1 cellular context compared by ENCODE assay signal in the genomic region with DNA sequence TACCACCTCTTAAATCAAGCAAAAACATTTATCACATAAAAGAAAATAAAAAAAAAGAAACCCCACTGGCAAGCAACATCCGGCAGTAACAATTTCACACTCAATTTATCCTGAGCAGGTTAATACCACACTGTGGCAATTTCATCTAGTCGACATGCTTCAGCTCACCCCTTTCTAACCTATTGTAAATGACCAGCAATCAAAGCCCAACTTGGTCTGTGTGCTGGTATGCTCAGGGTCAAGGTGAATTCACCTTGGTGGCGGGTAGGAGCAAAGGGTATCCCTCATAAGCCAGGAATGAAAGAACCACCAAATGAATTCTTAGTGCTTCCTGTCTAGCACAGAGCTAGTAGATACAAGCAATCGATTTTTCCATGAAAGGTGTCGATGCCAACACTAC.
TF ChIP-seq lines count a peak whose summit lies in the region.

No MANE protein-coding gene starts in this region.

TF ChIP-seq in HepG2, 621 proteins besides CTCF, POLR2A, EP300 and RAD21 (continued from another document and continues in another):
- TF ChIP-seq, protein P1, sequence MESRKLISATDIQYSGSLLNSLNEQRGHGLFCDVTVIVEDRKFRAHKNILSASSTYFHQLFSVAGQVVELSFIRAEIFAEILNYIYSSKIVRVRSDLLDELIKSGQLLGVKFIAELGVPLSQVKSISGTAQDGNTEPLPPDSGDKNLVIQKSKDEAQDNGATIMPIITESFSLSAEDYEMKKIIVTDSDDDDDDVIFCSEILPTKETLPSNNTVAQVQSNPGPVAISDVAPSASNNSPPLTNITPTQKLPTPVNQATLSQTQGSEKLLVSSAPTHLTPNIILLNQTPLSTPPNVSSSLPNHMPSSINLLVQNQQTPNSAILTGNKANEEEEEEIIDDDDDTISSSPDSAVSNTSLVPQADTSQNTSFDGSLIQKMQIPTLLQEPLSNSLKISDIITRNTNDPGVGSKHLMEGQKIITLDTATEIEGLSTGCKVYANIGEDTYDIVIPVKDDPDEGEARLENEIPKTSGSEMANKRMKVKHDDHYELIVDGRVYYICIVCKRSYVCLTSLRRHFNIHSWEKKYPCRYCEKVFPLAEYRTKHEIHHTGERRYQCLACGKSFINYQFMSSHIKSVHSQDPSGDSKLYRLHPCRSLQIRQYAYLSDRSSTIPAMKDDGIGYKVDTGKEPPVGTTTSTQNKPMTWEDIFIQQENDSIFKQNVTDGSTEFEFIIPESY (CRISPR knock-in tag; IDR thresholded peaks at IDR 0.05), result peak; percentile 95
- no peak for TF ChIP-seq ZBTB3 (CRISPR knock-in tag; IDR thresholded peaks at IDR 0.05; ENCODE audit: borderline replicate concordance, low read depth)
- no peak for TF ChIP-seq CERS6 (CRISPR knock-in tag; IDR thresholded peaks at IDR 0.05)
- TF ChIP-seq RARG (CRISPR knock-in tag; IDR thresholded peaks at IDR 0.05; ENCODE audit: low read depth), result no peak
- TF ChIP-seq, protein P2, sequence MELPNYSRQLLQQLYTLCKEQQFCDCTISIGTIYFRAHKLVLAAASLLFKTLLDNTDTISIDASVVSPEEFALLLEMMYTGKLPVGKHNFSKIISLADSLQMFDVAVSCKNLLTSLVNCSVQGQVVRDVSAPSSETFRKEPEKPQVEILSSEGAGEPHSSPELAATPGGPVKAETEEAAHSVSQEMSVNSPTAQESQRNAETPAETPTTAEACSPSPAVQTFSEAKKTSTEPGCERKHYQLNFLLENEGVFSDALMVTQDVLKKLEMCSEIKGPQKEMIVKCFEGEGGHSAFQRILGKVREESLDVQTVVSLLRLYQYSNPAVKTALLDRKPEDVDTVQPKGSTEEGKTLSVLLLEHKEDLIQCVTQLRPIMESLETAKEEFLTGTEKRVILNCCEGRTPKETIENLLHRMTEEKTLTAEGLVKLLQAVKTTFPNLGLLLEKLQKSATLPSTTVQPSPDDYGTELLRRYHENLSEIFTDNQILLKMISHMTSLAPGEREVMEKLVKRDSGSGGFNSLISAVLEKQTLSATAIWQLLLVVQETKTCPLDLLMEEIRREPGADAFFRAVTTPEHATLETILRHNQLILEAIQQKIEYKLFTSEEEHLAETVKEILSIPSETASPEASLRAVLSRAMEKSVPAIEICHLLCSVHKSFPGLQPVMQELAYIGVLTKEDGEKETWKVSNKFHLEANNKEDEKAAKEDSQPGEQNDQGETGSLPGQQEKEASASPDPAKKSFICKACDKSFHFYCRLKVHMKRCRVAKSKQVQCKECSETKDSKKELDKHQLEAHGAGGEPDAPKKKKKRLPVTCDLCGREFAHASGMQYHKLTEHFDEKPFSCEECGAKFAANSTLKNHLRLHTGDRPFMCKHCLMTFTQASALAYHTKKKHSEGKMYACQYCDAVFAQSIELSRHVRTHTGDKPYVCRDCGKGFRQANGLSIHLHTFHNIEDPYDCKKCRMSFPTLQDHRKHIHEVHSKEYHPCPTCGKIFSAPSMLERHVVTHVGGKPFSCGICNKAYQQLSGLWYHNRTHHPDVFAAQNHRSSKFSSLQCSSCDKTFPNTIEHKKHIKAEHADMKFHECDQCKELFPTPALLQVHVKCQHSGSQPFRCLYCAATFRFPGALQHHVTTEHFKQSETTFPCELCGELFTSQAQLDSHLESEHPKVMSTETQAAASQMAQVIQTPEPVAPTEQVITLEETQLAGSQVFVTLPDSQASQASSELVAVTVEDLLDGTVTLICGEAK (IDR thresholded peaks at IDR 0.05), result no peak
- TF ChIP-seq, protein P2 (CRISPR knock-in tag; IDR thresholded peaks at IDR 0.05), result no peak
- no peak for TF ChIP-seq PCBP2 (optimal IDR thresholded peaks at IDR 0.05; ENCODE audit: low read depth, low read length, poor library complexity, severe bottlenecking)
- TF ChIP-seq, protein P3, sequence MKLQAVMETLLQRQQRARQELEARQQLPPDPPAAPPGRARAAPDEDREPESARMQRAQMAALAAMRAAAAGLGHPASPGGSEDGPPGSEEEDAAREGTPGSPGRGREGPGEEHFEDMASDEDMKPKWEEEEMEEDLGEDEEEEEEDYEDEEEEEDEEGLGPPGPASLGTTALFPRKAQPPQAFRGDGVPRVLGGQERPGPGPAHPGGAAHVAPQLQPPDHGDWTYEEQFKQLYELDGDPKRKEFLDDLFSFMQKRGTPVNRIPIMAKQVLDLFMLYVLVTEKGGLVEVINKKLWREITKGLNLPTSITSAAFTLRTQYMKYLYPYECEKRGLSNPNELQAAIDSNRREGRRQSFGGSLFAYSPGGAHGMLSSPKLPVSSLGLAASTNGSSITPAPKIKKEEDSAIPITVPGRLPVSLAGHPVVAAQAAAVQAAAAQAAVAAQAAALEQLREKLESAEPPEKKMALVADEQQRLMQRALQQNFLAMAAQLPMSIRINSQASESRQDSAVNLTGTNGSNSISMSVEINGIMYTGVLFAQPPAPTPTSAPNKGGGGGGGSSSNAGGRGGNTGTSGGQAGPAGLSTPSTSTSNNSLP (IDR thresholded peaks at IDR 0.05; ENCODE audit: low read depth, low read length), result peak; percentile 51; the same call in 1 of the 2 replicates
- no peak for TF ChIP-seq ZNF570 (CRISPR knock-in tag; IDR thresholded peaks at IDR 0.05; ENCODE audit: borderline replicate concordance)
- peak; percentile 96 for TF ChIP-seq BCL6 (CRISPR knock-in tag; IDR thresholded peaks at IDR 0.05)
- TF ChIP-seq, protein P4, sequence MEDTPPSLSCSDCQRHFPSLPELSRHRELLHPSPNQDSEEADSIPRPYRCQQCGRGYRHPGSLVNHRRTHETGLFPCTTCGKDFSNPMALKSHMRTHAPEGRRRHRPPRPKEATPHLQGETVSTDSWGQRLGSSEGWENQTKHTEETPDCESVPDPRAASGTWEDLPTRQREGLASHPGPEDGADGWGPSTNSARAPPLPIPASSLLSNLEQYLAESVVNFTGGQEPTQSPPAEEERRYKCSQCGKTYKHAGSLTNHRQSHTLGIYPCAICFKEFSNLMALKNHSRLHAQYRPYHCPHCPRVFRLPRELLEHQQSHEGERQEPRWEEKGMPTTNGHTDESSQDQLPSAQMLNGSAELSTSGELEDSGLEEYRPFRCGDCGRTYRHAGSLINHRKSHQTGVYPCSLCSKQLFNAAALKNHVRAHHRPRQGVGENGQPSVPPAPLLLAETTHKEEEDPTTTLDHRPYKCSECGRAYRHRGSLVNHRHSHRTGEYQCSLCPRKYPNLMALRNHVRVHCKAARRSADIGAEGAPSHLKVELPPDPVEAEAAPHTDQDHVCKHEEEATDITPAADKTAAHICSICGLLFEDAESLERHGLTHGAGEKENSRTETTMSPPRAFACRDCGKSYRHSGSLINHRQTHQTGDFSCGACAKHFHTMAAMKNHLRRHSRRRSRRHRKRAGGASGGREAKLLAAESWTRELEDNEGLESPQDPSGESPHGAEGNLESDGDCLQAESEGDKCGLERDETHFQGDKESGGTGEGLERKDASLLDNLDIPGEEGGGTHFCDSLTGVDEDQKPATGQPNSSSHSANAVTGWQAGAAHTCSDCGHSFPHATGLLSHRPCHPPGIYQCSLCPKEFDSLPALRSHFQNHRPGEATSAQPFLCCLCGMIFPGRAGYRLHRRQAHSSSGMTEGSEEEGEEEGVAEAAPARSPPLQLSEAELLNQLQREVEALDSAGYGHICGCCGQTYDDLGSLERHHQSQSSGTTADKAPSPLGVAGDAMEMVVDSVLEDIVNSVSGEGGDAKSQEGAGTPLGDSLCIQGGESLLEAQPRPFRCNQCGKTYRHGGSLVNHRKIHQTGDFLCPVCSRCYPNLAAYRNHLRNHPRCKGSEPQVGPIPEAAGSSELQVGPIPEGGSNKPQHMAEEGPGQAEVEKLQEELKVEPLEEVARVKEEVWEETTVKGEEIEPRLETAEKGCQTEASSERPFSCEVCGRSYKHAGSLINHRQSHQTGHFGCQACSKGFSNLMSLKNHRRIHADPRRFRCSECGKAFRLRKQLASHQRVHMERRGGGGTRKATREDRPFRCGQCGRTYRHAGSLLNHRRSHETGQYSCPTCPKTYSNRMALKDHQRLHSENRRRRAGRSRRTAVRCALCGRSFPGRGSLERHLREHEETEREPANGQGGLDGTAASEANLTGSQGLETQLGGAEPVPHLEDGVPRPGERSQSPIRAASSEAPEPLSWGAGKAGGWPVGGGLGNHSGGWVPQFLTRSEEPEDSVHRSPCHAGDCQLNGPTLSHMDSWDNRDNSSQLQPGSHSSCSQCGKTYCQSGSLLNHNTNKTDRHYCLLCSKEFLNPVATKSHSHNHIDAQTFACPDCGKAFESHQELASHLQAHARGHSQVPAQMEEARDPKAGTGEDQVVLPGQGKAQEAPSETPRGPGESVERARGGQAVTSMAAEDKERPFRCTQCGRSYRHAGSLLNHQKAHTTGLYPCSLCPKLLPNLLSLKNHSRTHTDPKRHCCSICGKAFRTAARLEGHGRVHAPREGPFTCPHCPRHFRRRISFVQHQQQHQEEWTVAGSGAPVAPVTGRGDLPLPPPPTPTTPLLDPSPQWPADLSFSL (CRISPR knock-in tag; IDR thresholded peaks at IDR 0.05), result no peak
- no peak for TF ChIP-seq ZBTB49 (CRISPR knock-in tag; IDR thresholded peaks at IDR 0.05; ENCODE audit: borderline replicate concordance)
- 0 out of 2 replicates have a peak, but pooled peaks have one; percentile 68 for TF ChIP-seq ZBTB37 (CRISPR knock-in tag; IDR thresholded peaks at IDR 0.05)
- TF ChIP-seq ARHGAP35 (CRISPR knock-in tag; IDR thresholded peaks at IDR 0.05; ENCODE audit: borderline replicate concordance), result no peak
- no peak for TF ChIP-seq ZMYM3 (CRISPR knock-in tag; IDR thresholded peaks at IDR 0.05)
- TF ChIP-seq, protein P5, sequence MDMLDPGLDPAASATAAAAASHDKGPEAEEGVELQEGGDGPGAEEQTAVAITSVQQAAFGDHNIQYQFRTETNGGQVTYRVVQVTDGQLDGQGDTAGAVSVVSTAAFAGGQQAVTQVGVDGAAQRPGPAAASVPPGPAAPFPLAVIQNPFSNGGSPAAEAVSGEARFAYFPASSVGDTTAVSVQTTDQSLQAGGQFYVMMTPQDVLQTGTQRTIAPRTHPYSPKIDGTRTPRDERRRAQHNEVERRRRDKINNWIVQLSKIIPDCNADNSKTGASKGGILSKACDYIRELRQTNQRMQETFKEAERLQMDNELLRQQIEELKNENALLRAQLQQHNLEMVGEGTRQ (IDR thresholded peaks at IDR 0.05; ENCODE audit: low read depth, low read length), result no peak
- TF ChIP-seq, protein P5 (CRISPR knock-in tag; IDR thresholded peaks at IDR 0.05; ENCODE audit: borderline replicate concordance), result no peak
- TF ChIP-seq ZNF282 (IDR thresholded peaks at IDR 0.05; ENCODE audit: partially characterized antibody), result no peak
- peak; percentile 76 for TF ChIP-seq SKI (IDR thresholded peaks at IDR 0.05; ENCODE audit: partially characterized antibody)
- no peak for TF ChIP-seq ZKSCAN8 (CRISPR knock-in tag; IDR thresholded peaks at IDR 0.05; ENCODE audit: borderline replicate concordance)
